Comparison of ENCODE assay signal across 8 cellular contexts in genomic region chr6:32177182-32177787, GRCh38. TPM values are rescaled to one million over a fixed set of nuclear protein-coding genes. Genes with fewer than 3 reads are reported as not detected.
DNase-seq lines count a peak whose midpoint lies in the region; ATAC-seq, FAIRE-seq and TF ChIP-seq lines count a peak whose summit lies in the region.

No MANE protein-coding gene starts in this region.

- peak overlapping the region; percentile 94 to 99 (median 98) for H3K27ac Mint-ChIP-seq in IgD-negative memory B cell

- peak overlapping the region; percentile 72 to 95 (median 93) for H3K4me3 Mint-ChIP-seq in IgD-negative memory B cell

- H3K36me3 Mint-ChIP-seq in IgD-negative memory B cell: peaks cover 5% of the 10 kb centered on the region

- TF ChIP-seq CTCF in dorsolateral prefrontal cortex (IDR thresholded peaks at IDR 0.05 in 54 of 56, conservative IDR thresholded peaks at IDR 0.05 in 2 of 56; ENCODE audit: low read depth in 1 of 56, partially characterized antibody in 56 of 56): peak in 2 of 56 donors; percentile 3 to 5

- no peak for ATAC-seq in GM19452 (IDR thresholded peaks at IDR 0.05; ENCODE audit: unreplicated experiment)

- H3K4me1 Mint-ChIP-seq in IgD-negative memory B cell: peaks cover 22 to 56% (median 30%) of the 10 kb centered on the region in 3 donors

- no peaks in the 10 kb centered on the region for H3K9me3 ChIP-seq in mucosa of rectum (ENCODE audit: control insufficient read depth in 2 of 2, low read length in 2 of 2)

- H3K9me3 Mint-ChIP-seq in IgD-negative memory B cell: no peaks in the 10 kb centered on the region

- peak; percentile 5 for FAIRE-seq in GM12891 (lab: Jason Lieb, UNC)

- peaks cover 32 to 47% of the 10 kb centered on the region in 2 donors for H3K4me1 ChIP-seq in mucosa of rectum (ENCODE audit: control insufficient read depth in 2 of 2, insufficient read depth in 2 of 2, low read length in 2 of 2)

- DNase-seq in GM12891 (ENCODE audit: insufficient read length, low spot score) (no peak), SK-N-DZ (ENCODE audit: low spot score) (peak; percentile 84), dorsolateral prefrontal cortex (peak in 1 of 10 donors; percentile 28), middle frontal gyrus (ENCODE audit: extremely low spot score, low spot score) (no peak), AG08396 (ENCODE audit: low spot score) (no peak)

- no peaks in the 10 kb centered on the region for H3K27me3 ChIP-seq in dorsolateral prefrontal cortex
- H3K27me3 ChIP-seq in mucosa of rectum (ENCODE audit: control insufficient read depth in 2 of 2, insufficient read depth in 2 of 2, low read length in 2 of 2): no peaks in the 10 kb centered on the region

- peak overlapping the region; percentile 49 to 98 (median 89) for H3K4me3 ChIP-seq in dorsolateral prefrontal cortex
- peak overlapping the region; percentile 91 to 97 for H3K4me3 ChIP-seq in mucosa of rectum (ENCODE audit: low read length in 2 of 2)

- intact Hi-C loops in dorsolateral prefrontal cortex (cut with DNase I): loop anchor here in 1 of 2 donors (2.0 to 5.0 kb wide), 2 partner anchors 22 to 795 kb away; partner anchors contain the start of gene PPT2

- no peaks in the 10 kb centered on the region for H3K27me3 Mint-ChIP-seq in IgD-negative memory B cell

- no peak for TF ChIP-seq POLR2A in GM12891 (IDR thresholded peaks at IDR 0.05; ENCODE audit: low read depth, low read length)

- H3K36me3 ChIP-seq in mucosa of rectum (ENCODE audit: control insufficient read depth in 2 of 2, insufficient read depth in 2 of 2, low read length in 2 of 2): peaks cover 6 to 13% of the 10 kb centered on the region in 2 donors

- peak overlapping the region; percentile 86 to 100 (median 99) for H3K27ac ChIP-seq in dorsolateral prefrontal cortex
- H3K27ac ChIP-seq in mucosa of rectum (ENCODE audit: low read depth in 2 of 2, low read length in 2 of 2): peak overlapping the region; percentile 98

- peak overlapping the region; percentile 75 to 94 for H3K9ac ChIP-seq in mucosa of rectum (ENCODE audit: low read depth in 1 of 2, low read length in 2 of 2)

TF ChIP-seq in GM12891, 5 proteins besides CTCF, POLR2A, EP300 and RAD21:
- TF ChIP-seq TAF1 (IDR thresholded peaks at IDR 0.05; ENCODE audit: low read depth, low read length) (no peak; the same call in 1 of the 2 replicates), POLR2AphosphoS5 (IDR thresholded peaks at IDR 0.05; ENCODE audit: low read depth, low read length) (peak; percentile 53), POU2F2 (IDR thresholded peaks at IDR 0.05; ENCODE audit: low read depth, low read length) (no peak), SPI1 (IDR thresholded peaks at IDR 0.05; ENCODE audit: low read depth, low read length) (no peak)
TF ChIP-seq in GM12891: peak in this region for 1.

RNA-seq across cellular contexts. Expression of gene RNF5, which starts 0.9 kb away (rescaled TPM):
- 97.5 TPM for polyA plus RNA-seq in GM12891 (2012; ENCODE audit: low read depth, missing spikeins)
- 88.8 TPM for polyA plus RNA-seq in IgD-negative memory B cell
- 164 and 224 TPM in 2 replicates for polyA plus RNA-seq in SK-N-DZ (2014; cell fraction: cytosol; rRNA removed)
- 109 and 119 TPM in 2 replicates for polyA plus RNA-seq in SK-N-DZ (2014; cell fraction: nucleus; rRNA removed)
- 10 to 100 TPM; 34.1 to 70.5 (median 51.5) TPM for total RNA-seq in dorsolateral prefrontal cortex

RNA-seq across cellular contexts. Expression of gene AGPAT1, which starts 1.4 kb away (rescaled TPM):
- polyA plus RNA-seq in GM12891 (2012; ENCODE audit: low read depth, missing spikeins): 26.8 TPM
- 17.2 TPM for polyA plus RNA-seq in IgD-negative memory B cell
- polyA plus RNA-seq in SK-N-DZ (2014; cell fraction: cytosol; rRNA removed): 60.4 and 67.5 TPM in 2 replicates
- polyA plus RNA-seq in SK-N-DZ (2014; cell fraction: nucleus; rRNA removed): 33.1 and 36.2 TPM in 2 replicates
- 100 to 1,000 TPM in 4 of 120 experiments, 10 to 100 TPM in 116; 58.7 to 102 (median 81.9) TPM for total RNA-seq in dorsolateral prefrontal cortex

RNA-seq across cellular contexts. Expression of gene AGER, which starts 6.8 kb away (rescaled TPM):
- 12.8 TPM for polyA plus RNA-seq in GM12891 (2012; ENCODE audit: low read depth, missing spikeins)
- polyA plus RNA-seq in IgD-negative memory B cell: 0.58 TPM
- 0.28 and 2.2 TPM in 2 replicates for polyA plus RNA-seq in SK-N-DZ (2014; cell fraction: cytosol; rRNA removed)
- 25.3 and 45.2 TPM in 2 replicates for polyA plus RNA-seq in SK-N-DZ (2014; cell fraction: nucleus; rRNA removed)
- total RNA-seq in dorsolateral prefrontal cortex: 10 to 100 TPM in 1 of 120 experiments, 1 to 10 TPM in 119; 1.6 to 11.4 (median 5.2) TPM

RNA-seq across cellular contexts. Expression of gene PBX2, which starts 12.7 kb away (rescaled TPM):
- polyA plus RNA-seq in GM12891 (2012; ENCODE audit: low read depth, missing spikeins): 53.1 TPM
- 3.3 TPM for polyA plus RNA-seq in IgD-negative memory B cell
- 19.1 and 24.9 TPM in 2 replicates for polyA plus RNA-seq in SK-N-DZ (2014; cell fraction: cytosol; rRNA removed)
- polyA plus RNA-seq in SK-N-DZ (2014; cell fraction: nucleus; rRNA removed): 48.8 and 75.6 TPM in 2 replicates
- total RNA-seq in dorsolateral prefrontal cortex: 10 to 100 TPM; 42.9 to 89.4 (median 59.4) TPM

RNA-seq across cellular contexts. Expression of gene EGFL8, which starts 12.9 kb away (rescaled TPM):
- 2.4 TPM for polyA plus RNA-seq in GM12891 (2012; ENCODE audit: low read depth, missing spikeins)
- polyA plus RNA-seq in IgD-negative memory B cell: not detected
- 5.8 and 7.3 TPM in 2 replicates for polyA plus RNA-seq in SK-N-DZ (2014; cell fraction: cytosol; rRNA removed)
- 56.1 and 73.5 TPM in 2 replicates for polyA plus RNA-seq in SK-N-DZ (2014; cell fraction: nucleus; rRNA removed)
- total RNA-seq in dorsolateral prefrontal cortex: 10 to 100 TPM in 115 of 120 experiments, 1 to 10 TPM in 5; 8.7 to 37.5 (median 19.8) TPM
